In the genomic region with DNA sequence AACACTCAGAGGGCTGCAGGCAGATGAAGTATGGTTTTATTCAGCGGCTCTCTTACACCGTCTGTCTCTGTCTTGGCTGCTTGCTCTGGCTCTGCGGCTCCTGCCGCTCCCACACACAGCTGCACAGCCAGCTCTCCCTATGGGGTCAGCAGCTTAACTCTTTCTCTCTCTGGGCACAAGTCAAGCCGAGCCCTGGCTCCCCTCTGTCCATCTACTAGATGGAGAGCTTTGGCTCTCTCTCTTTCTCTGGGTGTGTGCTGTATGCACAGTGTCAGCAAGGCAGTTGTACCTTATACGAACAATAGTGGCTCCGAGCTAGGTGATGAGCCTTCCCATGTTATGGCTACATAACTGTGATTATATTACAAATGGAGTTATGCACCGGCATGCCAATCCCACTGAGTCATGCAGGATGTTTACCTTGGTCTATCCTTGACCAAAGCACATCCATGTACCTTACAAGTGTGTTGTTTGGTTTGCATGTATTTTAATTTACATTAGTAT, we compare ENCODE assay signal across 9 cellular contexts. TPM values are rescaled to one million over a fixed set of nuclear protein-coding genes. Genes with fewer than 3 reads are reported as not detected.
DNase-seq lines count a peak whose midpoint lies in the region; ATAC-seq and TF ChIP-seq lines count a peak whose summit lies in the region.
"Had no signal": no experiment of that assay in that cellular context is flagged by ENCODE, and none has a peak within 500 bp of the region (broad histone marks: within the 10 kb centered on the region; RNA-seq: fewer than 3 reads in every experiment).

No MANE protein-coding gene starts in this region.

- TF ChIP-seq CTCF in endodermal cell (conservative IDR thresholded peaks at IDR 0.05) = no peak

- no peaks in the 10 kb centered on the region for H3K9me3 Mint-ChIP-seq in endodermal cell
- H3K9me3 Mint-ChIP-seq: CD4-positive, alpha-beta memory T cell had no signal

- H3K9me3 ChIP-seq in endodermal cell (ENCODE audit: control insufficient read depth, low read length) = no peaks in the 10 kb centered on the region

- no peak overlapping the region for H3K4me3 ChIP-seq in endodermal cell (ENCODE audit: low read length)

- no peaks in the 10 kb centered on the region for H3K36me3 Mint-ChIP-seq in endodermal cell (ENCODE audit: low read depth)
- H3K36me3 Mint-ChIP-seq: CD4-positive, alpha-beta memory T cell had no signal

- ATAC-seq in GM18861 (IDR thresholded peaks at IDR 0.05; ENCODE audit: unreplicated experiment) (no peak), GM21717 (IDR thresholded peaks at IDR 0.05; ENCODE audit: unreplicated experiment) (no peak)

- no peaks in the 10 kb centered on the region for H3K36me3 ChIP-seq in endodermal cell (ENCODE audit: control insufficient read depth, insufficient read depth, low read length)

- H3K4me1 ChIP-seq in endodermal cell (ENCODE audit: control insufficient read depth, insufficient read depth, low read length) = peaks cover 2% of the 10 kb centered on the region

- DNase-seq in Ammon's horn (ENCODE audit: low spot score) = peak; percentile 60
- DNase-seq in OCI-M1 (lab: John Stamatoyannopoulos, UW) = peak; percentile 30
- peak; percentile 77 for DNase-seq in endodermal cell
- peak; percentile 85 for DNase-seq in myocyte (ENCODE audit: low read depth)
- DNase-seq in NCI-H2029 treated with DMSO at 0.1 percent for 48 hours (lab: John Stamatoyannopoulos, UW) = no peak
- no peak for DNase-seq in NCI-H345 (lab: John Stamatoyannopoulos, UW)
- DNase-seq: CD4-positive, alpha-beta memory T cell had no signal

- no peaks in the 10 kb centered on the region for H3K27me3 ChIP-seq in endodermal cell (ENCODE audit: control insufficient read depth, insufficient read depth, low read length, poor library complexity, severe bottlenecking)

- no peak overlapping the region for H3K4me3 Mint-ChIP-seq in endodermal cell
- H3K4me3 Mint-ChIP-seq: CD4-positive, alpha-beta memory T cell had no signal

- WGBS in endodermal cell (ENCODE audit: insufficient coverage in 1 of 2, insufficient read length in 1 of 2), 2 experiments = 0 to 55% methylated on average over 2 to 8 of the region's 8 CpGs

- H3K27me3 Mint-ChIP-seq in endodermal cell (ENCODE audit: insufficient read depth) = no peaks in the 10 kb centered on the region

- H3K4me1 Mint-ChIP-seq in endodermal cell = peaks cover 24% of the 10 kb centered on the region
- H3K4me1 Mint-ChIP-seq: CD4-positive, alpha-beta memory T cell had no signal

- H3K27ac ChIP-seq in endodermal cell (ENCODE audit: low read depth, low read length) = no peak overlapping the region

- peak overlapping the region; percentile 80 for H3K27ac Mint-ChIP-seq in endodermal cell

- H3K9ac ChIP-seq in endodermal cell (ENCODE audit: extremely low read depth, low read length, poor library complexity, severe bottlenecking) = no peak overlapping the region

RNA-seq across cellular contexts. Expression of a gene that starts 19.3 kb away (rescaled TPM):
- total RNA-seq in endodermal cell (100 to 1,000 TPM; 174 to 185 TPM), myocyte (224 and 234 TPM in 2 replicates)
- 209 TPM for polyA plus RNA-seq in endodermal cell (2013, experiment 1 of 2)
- 202 TPM for polyA plus RNA-seq in endodermal cell (2013, experiment 2 of 2)
- polyA plus RNA-seq in myocyte (2012) = 135 TPM

Comparison
In these comparisons a context has a peak if more than half of its experiments do, and no peak if none do; other contexts are left out.
1. DNase-seq: peak in Ammon's horn (single experiment), OCI-M1 (single experiment), endodermal cell (single experiment) and myocyte (single experiment); none in NCI-H2029 treated with DMSO at 0.1 percent for 48 hours (single experiment) and NCI-H345 (single experiment).